10 cellular contexts compared by ENCODE assay signal in genomic region chr1:186325239-186325638, GRCh38. TPM values are rescaled to one million over a fixed set of nuclear protein-coding genes. Genes with fewer than 3 reads are reported as not detected.
DNase-seq lines count a peak whose midpoint lies in the region; TF ChIP-seq lines count a peak whose summit lies in the region.
"Had no signal": no experiment of that assay in that cellular context is flagged by ENCODE, and none has a peak within 500 bp of the region (broad histone marks: within the 10 kb centered on the region; RNA-seq: fewer than 3 reads in every experiment).

No MANE protein-coding gene starts in this region.

- no peak overlapping the region for H3K4me3 ChIP-seq in Karpas-422 (ENCODE audit: low read length)
- H3K4me3 ChIP-seq in adipocyte (ENCODE audit: low read length): no peak overlapping the region
- no peak overlapping the region for H3K4me3 ChIP-seq in stomach
- H3K4me3 ChIP-seq: BLaER1, lung had no signal

- H3K9me2 ChIP-seq in Karpas-422 (replicated peaks; ENCODE audit: insufficient read depth, low read length): no peaks in the 10 kb centered on the region

- H3K27me3 ChIP-seq in Karpas-422 (ENCODE audit: low read length): no peaks in the 10 kb centered on the region
- no peaks in the 10 kb centered on the region for H3K27me3 ChIP-seq in adipocyte (replicated peaks; ENCODE audit: control insufficient read depth, insufficient read depth, low read length)
- H3K27me3 ChIP-seq in stomach: no peaks in the 10 kb centered on the region
- H3K27me3 ChIP-seq: BLaER1 had no signal

- no peak overlapping the region for H3K4me2 ChIP-seq in Karpas-422 (ENCODE audit: low read depth, low read length, poor library complexity, severe bottlenecking)
- H3K4me2 ChIP-seq: BLaER1 had no signal

- no peak for TF ChIP-seq POLR2A in stomach (IDR thresholded peaks at IDR 0.05)

- no peaks in the 10 kb centered on the region for H3K9me3 ChIP-seq in Karpas-422 (ENCODE audit: low read length)
- no peaks in the 10 kb centered on the region for H3K9me3 ChIP-seq in adipocyte (ENCODE audit: control insufficient read depth, low read length)
- H3K9me3 ChIP-seq in stomach: no peaks in the 10 kb centered on the region
- H3K9me3 ChIP-seq: BLaER1 had no signal

- no peaks in the 10 kb centered on the region for H4K20me1 ChIP-seq in Karpas-422 (ENCODE audit: insufficient read depth, low read depth, low read length)
- H4K20me1 ChIP-seq: BLaER1 had no signal

- H3K4me1 ChIP-seq in Karpas-422 (ENCODE audit: low read length) (no peaks in the 10 kb centered on the region), adipocyte (ENCODE audit: control insufficient read depth, insufficient read depth, low read length) (no peaks in the 10 kb centered on the region), stomach (no peaks in the 10 kb centered on the region)
- H3K4me1 ChIP-seq: BLaER1 had no signal

- peak; percentile 3 for DNase-seq in NCI-H2227 (lab: John Stamatoyannopoulos, UW; ENCODE audit: unreplicated experiment)
- no peak for DNase-seq in NCI-H2227 treated with DMSO at 0.1 percent for 48 hours (lab: John Stamatoyannopoulos, UW)
- DNase-seq in Karpas-422: peak; percentile 50
- peak; percentile 30 for DNase-seq in adipocyte (ENCODE audit: low read depth)
- peak; percentile 22 to 23 for DNase-seq in lung microvascular endothelial cell (ENCODE audit: low read depth in 2 of 2)
- no peak for DNase-seq in cerebellum (ENCODE audit: low spot score)
- DNase-seq in GOT3 (lab: John Stamatoyannopoulos, UW): no peak
- DNase-seq in stomach: no peak

- peaks cover 68% of the 10 kb centered on the region for H3K36me3 ChIP-seq in Karpas-422 (ENCODE audit: insufficient read depth, low read length)
- H3K36me3 ChIP-seq in adipocyte (ENCODE audit: control insufficient read depth, insufficient read depth, low read length, severe bottlenecking): peaks cover 89% of the 10 kb centered on the region
- H3K36me3 ChIP-seq in stomach: peaks cover 51 to 96% (median 95%) of the 10 kb centered on the region in 4 donors

- WGBS in stomach, 5 donors: 81 to 91% (median 86%) methylated on average over 2 of the region's 2 CpGs

- no peak overlapping the region for H3K9ac ChIP-seq in Karpas-422 (ENCODE audit: low read length)
- no peak overlapping the region for H3K9ac ChIP-seq in adipocyte (ENCODE audit: low read length)
- H3K9ac ChIP-seq: BLaER1 had no signal

- intact Hi-C loops in stomach (cut with DNase I; ENCODE audit: low total_unique reads): no loop called here

- H3K27ac ChIP-seq in Karpas-422 (ENCODE audit: low read length): no peak overlapping the region
- H3K27ac ChIP-seq in stomach: no peak overlapping the region
- H3K27ac ChIP-seq: BLaER1 had no signal

- no peak for TF ChIP-seq CTCF in stomach (IDR thresholded peaks at IDR 0.05)

- no peak for TF ChIP-seq EP300 in stomach (IDR thresholded peaks at IDR 0.05)

- H2AFZ ChIP-seq in Karpas-422 (ENCODE audit: low read length): no peak overlapping the region

- H3K79me2 ChIP-seq in Karpas-422 (ENCODE audit: low read length): no peaks in the 10 kb centered on the region

RNA-seq across cellular contexts. Expression of gene PRG4, which starts 29.2 kb away (rescaled TPM):
- total RNA-seq in Karpas-422 (2014; rRNA removed; shearing (Covaris generic); ENCODE audit: low replicate concordance): not detected in 2 replicates
- total RNA-seq in lung microvascular endothelial cell (not detected in 2 replicates), cerebellum (not detected), stomach (under 1 TPM in 2 of 5 donors, not detected in 3; 0.37 to 0.58 TPM)
- under 1 TPM in 1 of 3 donors, not detected in 2; 0.10 TPM for polyA plus RNA-seq in stomach

RNA-seq across cellular contexts. Expression of gene TPR, which starts 49.8 kb away (rescaled TPM):
- total RNA-seq in Karpas-422 (2014; rRNA removed; shearing (Covaris generic); ENCODE audit: low replicate concordance): 80.8 and 86.1 TPM in 2 replicates
- total RNA-seq in lung microvascular endothelial cell: 54.0 and 78.8 TPM in 2 replicates
- total RNA-seq in cerebellum: 93.1 TPM
- 100 to 1,000 TPM in 3 of 5 donors, 10 to 100 TPM in 2; 55.2 to 273 (median 110) TPM for total RNA-seq in stomach
- polyA plus RNA-seq in stomach: 10 to 100 TPM; 12.7 to 25.5 (median 13.4) TPM

RNA-seq across cellular contexts. Expression of gene ODR4, which starts 50.4 kb away (rescaled TPM):
- 10.6 and 12.9 TPM in 2 replicates for total RNA-seq in Karpas-422 (2014; rRNA removed; shearing (Covaris generic); ENCODE audit: low replicate concordance)
- 11.1 and 24.2 TPM in 2 replicates for total RNA-seq in lung microvascular endothelial cell
- total RNA-seq in cerebellum: 41.2 TPM
- total RNA-seq in stomach: 10 to 100 TPM in 4 of 5 donors, 1 to 10 TPM in 1; 8.8 to 44.2 (median 13.5) TPM
- 10 to 100 TPM in 1 of 3 donors, 1 to 10 TPM in 2; 6.1 to 10.2 (median 9.8) TPM for polyA plus RNA-seq in stomach

Comparison
In these comparisons a context has a peak if more than half of its experiments do, and no peak if none do; other contexts are left out.
1. DNase-seq: peak in NCI-H2227 (single experiment), Karpas-422 (single experiment), adipocyte (single experiment) and lung microvascular endothelial cell (2 of 2); none in NCI-H2227 treated with DMSO at 0.1 percent for 48 hours (single experiment), cerebellum (single experiment), GOT3 (single experiment) and stomach (single experiment).